In the genomic region with DNA sequence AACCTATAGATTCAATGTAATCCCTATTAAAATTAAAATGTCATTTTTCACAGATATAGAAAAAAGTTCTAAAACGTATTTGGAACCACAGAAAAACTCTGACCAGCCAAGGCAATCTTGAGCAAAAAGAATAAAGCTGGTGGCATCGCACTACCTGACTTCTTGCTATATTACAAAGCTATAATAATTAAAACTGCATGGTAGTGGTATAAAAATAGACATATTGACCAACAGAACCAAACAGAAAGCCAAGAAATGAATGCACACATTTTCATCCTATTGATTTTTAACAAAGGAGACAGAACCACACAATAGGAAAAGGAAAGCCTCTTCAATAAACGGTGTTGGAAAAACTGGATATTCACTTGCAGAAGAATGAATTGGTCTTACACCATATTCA, we compare ENCODE assay signal across 12 cellular contexts. TPM values are rescaled to one million over a fixed set of nuclear protein-coding genes. Genes with fewer than 3 reads are reported as not detected.
"Had no signal": no experiment of that assay in that cellular context is flagged by ENCODE, and none has a peak within 500 bp of the region (broad histone marks: within the 10 kb centered on the region; RNA-seq: fewer than 3 reads in every experiment).

No MANE protein-coding gene starts in this region.

- FAIRE-seq: H1, H54 had no signal

- H3K4me1 ChIP-seq: HAP-1 had no signal

- DNase-seq: GM23248, GOT3, H7, H9, HCEC 1CT, HFFc6 had no signal

- H3K4me2 ChIP-seq: GM23338 had no signal

- H3K9ac ChIP-seq: GM23248 had no signal

- H2AFZ ChIP-seq: GM23248, GM23338 had no signal

- H3K4me3 ChIP-seq: GM23248, GM23338, HAP-1 had no signal

- H3K27ac ChIP-seq: GM23248 had no signal

- H3K36me3 ChIP-seq: HAP-1 had no signal

- ATAC-seq: GM23338, HCT116 had no signal

RNA-seq across cellular contexts. Expression of a gene that starts 9.2 kb away (rescaled TPM):
- total RNA-seq: GM23248, H4, HFFc6 had no signal
- polyA plus RNA-seq: GM23248 had no signal
